In the genomic region with DNA sequence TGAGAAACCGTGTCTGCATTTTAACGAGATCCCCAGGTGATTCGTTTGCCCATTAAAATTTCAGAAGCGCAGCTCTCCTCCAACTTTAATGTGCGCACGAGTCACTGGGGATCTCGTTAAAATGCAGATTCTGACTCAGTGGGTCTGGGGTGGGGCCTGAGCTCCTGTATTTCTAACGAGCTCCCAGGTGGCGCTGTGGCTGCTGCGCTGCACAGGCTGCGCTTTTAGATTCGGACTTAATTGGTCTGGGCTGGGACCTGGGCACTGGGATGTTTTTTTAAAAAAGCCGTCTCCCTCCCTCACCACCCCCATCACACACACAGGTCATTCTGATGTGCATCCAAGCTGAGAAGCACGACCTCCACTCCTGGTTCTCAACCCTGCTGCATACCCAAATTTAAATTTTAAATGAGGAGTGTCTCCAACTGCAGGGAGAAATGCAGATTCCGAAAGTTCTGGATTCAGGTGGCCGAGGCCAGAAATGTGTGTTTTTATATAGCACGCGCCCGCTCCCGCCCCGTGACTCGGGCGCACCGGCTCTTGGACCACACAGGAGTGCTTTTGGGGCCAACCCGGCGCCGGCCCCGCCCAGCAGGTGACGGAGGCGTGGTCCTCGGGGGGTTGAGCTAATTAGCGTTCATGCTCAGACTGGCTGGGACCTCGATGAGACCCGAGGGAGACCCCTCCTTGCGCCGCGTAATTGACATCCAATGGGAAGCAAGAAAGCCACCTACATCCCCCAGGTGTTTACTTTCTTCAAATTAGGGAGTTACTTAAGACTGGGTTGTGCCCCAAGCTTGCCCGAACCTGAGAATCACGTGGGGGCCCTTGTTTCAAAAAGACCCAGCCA, we compare ENCODE assay signal across 8 cellular contexts.
A peak's percentile ranks its signal among the peaks of the same experiment; 100 is the strongest.
DNase-seq lines count a peak whose midpoint lies in the region; ATAC-seq and TF ChIP-seq lines count a peak whose summit lies in the region.

No MANE protein-coding gene starts in this region.

- DNase-seq in EH (ENCODE audit: low read depth) (peak; percentile 50), SK-N-MC (ENCODE audit: low read depth, low spot score) (no peak), fibroblast of lung (ENCODE audit: low read depth in 2 of 2) (peak; percentile 45 to 57), omental fat pad (ENCODE audit: low spot score) (no peak), NCI-H1048 (lab: John Stamatoyannopoulos, UW) (no peak), NCI-H1105 (lab: John Stamatoyannopoulos, UW) (no peak)
- no peak for DNase-seq in effector CD8-positive, alpha-beta T cell (lab: John Stamatoyannopoulos, UW)

- H3K27ac ChIP-seq in SK-N-MC = no peak overlapping the region
- H3K27ac ChIP-seq in fibroblast of lung (ENCODE audit: insufficient read depth, low read length) = no peak overlapping the region

- no peak overlapping the region for H2AFZ ChIP-seq in fibroblast of lung (ENCODE audit: low read length)

- ATAC-seq in omental fat pad (ENCODE audit: low FRiP score) = peak; percentile 32
- ATAC-seq in HG02981 (IDR thresholded peaks at IDR 0.05; ENCODE audit: unreplicated experiment) = no peak

- H3K36me3 ChIP-seq in SK-N-MC (ENCODE audit: insufficient read depth, low read length) = no peaks in the 10 kb centered on the region
- H3K36me3 ChIP-seq in fibroblast of lung (ENCODE audit: control insufficient read depth, insufficient read depth, low read length) = no peaks in the 10 kb centered on the region

- H3K4me3 ChIP-seq in SK-N-MC (peak overlapping the region; percentile 42; the same call in 1 of the 2 replicates), fibroblast of lung (replicated peaks in 1 of 4; ENCODE audit: control extremely low read depth in 1 of 4, insufficient read depth in 1 of 4, low read depth in 3 of 4, low read length in 4 of 4) (peak overlapping the region; percentile 60 to 64 (median 62))

- H3K79me2 ChIP-seq in fibroblast of lung (ENCODE audit: control insufficient read depth, insufficient read depth, low read length) = no peaks in the 10 kb centered on the region

- H3K9ac ChIP-seq in SK-N-MC (ENCODE audit: insufficient read length) (no peak overlapping the region), fibroblast of lung (ENCODE audit: insufficient read depth, low read length) (no peak overlapping the region)

- H3K9me3 ChIP-seq in SK-N-MC (ENCODE audit: low read depth, low read length) (no peaks in the 10 kb centered on the region), fibroblast of lung (ENCODE audit: control insufficient read depth, insufficient read depth, low read depth, low read length) (no peaks in the 10 kb centered on the region)

- no peaks in the 10 kb centered on the region for H4K20me1 ChIP-seq in fibroblast of lung (ENCODE audit: control insufficient read depth, extremely low read depth, insufficient read depth, low read length)

- H3K4me2 ChIP-seq in fibroblast of lung (ENCODE audit: extremely low read depth, insufficient read depth, low read length) = peak overlapping the region; percentile 81

- H3K4me1 ChIP-seq in fibroblast of lung (ENCODE audit: control insufficient read depth, extremely low read depth, insufficient read depth, low read length) = no peaks in the 10 kb centered on the region

- no peaks in the 10 kb centered on the region for H3K27me3 ChIP-seq in fibroblast of lung (ENCODE audit: control insufficient read depth, insufficient read depth, low read length)

- TF ChIP-seq CTCF in fibroblast of lung (conservative IDR thresholded peaks at IDR 0.05 in 1 of 2, IDR thresholded peaks at IDR 0.05 in 1 of 2; ENCODE audit: low read depth in 1 of 2, low read length in 2 of 2) = peak in 1 of 2 donors; percentile 39
- TF ChIP-seq CTCF in omental fat pad (IDR thresholded peaks at IDR 0.05) = no peak

Comparison
In these comparisons a context has a peak if more than half of its experiments do, and no peak if none do; other contexts are left out.
1. DNase-seq: peak in EH (single experiment) and fibroblast of lung (2 of 2); none in SK-N-MC (single experiment), omental fat pad (single experiment), NCI-H1048 (single experiment), NCI-H1105 (single experiment) and effector CD8-positive, alpha-beta T cell (single experiment).